ENCODE assay signal across 8 cellular contexts in genomic region chr5:141412853-141413539, GRCh38. TPM values are rescaled to one million over a fixed set of nuclear protein-coding genes. Genes with fewer than 3 reads are reported as not detected.
A peak's percentile ranks its signal among the peaks of the same experiment; 100 is the strongest.
DNase-seq lines count a peak whose midpoint lies in the region; ATAC-seq, FAIRE-seq and TF ChIP-seq lines count a peak whose summit lies in the region.

Gene PCDHGA10 (plus strand): TSS chr5:141412987. CDS start chr5:141413176, 189 bp downstream.

- H3K27me3 Mint-ChIP-seq in CD14-positive monocyte (ENCODE audit: low read depth in 3 of 3) (peaks cover 79 to 86% (median 84%) of the 10 kb centered on the region in 3 donors), astrocyte (ENCODE audit: low read depth, unreplicated experiment) (no peaks in the 10 kb centered on the region)

- H3K36me3 ChIP-seq in SJSA1: no peaks in the 10 kb centered on the region
- no peaks in the 10 kb centered on the region for H3K36me3 ChIP-seq in astrocyte (ENCODE audit: insufficient read depth, low read length)
- H3K36me3 ChIP-seq in sigmoid colon: peaks cover 0 to 11% (median 0%) of the 10 kb centered on the region in 4 donors

- peaks cover 16 to 19% of the 10 kb centered on the region in 2 donors for H3K36me3 Mint-ChIP-seq in CD14-positive monocyte
- peaks cover 23% of the 10 kb centered on the region for H3K36me3 Mint-ChIP-seq in astrocyte (ENCODE audit: low read depth, unreplicated experiment)

- intact Hi-C loops in CD14-positive monocyte (cut with micrococcal nuclease): loop anchor here (5.0 kb wide), 2 partner anchors 109 to 149 kb away; no protein-coding TSS in a partner anchor
- intact Hi-C loops in sigmoid colon (cut with DNase I): no loop called here

- 13 to 35% methylated on average over 31 of the region's 31 CpGs for WGBS in sigmoid colon, 2 donors

- peaks cover 3% of the 10 kb centered on the region for H4K20me1 ChIP-seq in astrocyte (ENCODE audit: insufficient read depth, low read length)

- no peak for TF ChIP-seq POLR2A in sigmoid colon (IDR thresholded peaks at IDR 0.05)

- peaks cover 20 to 64% (median 49%) of the 10 kb centered on the region in 7 donors for H3K9me3 Mint-ChIP-seq in CD14-positive monocyte
- peaks cover 16% of the 10 kb centered on the region for H3K9me3 Mint-ChIP-seq in astrocyte (ENCODE audit: unreplicated experiment)

- DNase-seq in CD14-positive monocyte (ENCODE audit: low spot score): no peak
- peak in 1 of 2 experiments; percentile 37 for DNase-seq in SJSA1 (ENCODE audit: low read depth in 1 of 2, low spot score in 2 of 2)
- DNase-seq in astrocyte (ENCODE audit: low read depth): peak; percentile 47
- peak; percentile 78 for DNase-seq in hepatic stellate cell (ENCODE audit: low spot score)
- DNase-seq in sigmoid colon: no peak
- no peak for DNase-seq in COR-L47 (lab: John Stamatoyannopoulos, UW)

- H3K27ac Mint-ChIP-seq in CD14-positive monocyte (no peak within 1 kb of the TSS), astrocyte (ENCODE audit: unreplicated experiment) (peak within 1 kb of the TSS; percentile 91)

- H3K9me3 ChIP-seq in SJSA1 (replicated peaks): peaks cover 14% of the 10 kb centered on the region
- peaks cover 33% of the 10 kb centered on the region for H3K9me3 ChIP-seq in astrocyte (ENCODE audit: insufficient read depth, low read depth, low read length)
- H3K9me3 ChIP-seq in sigmoid colon: peaks cover 40 to 88% (median 71%) of the 10 kb centered on the region in 4 donors

- H3K4me2 ChIP-seq in astrocyte (ENCODE audit: low read length): peak within 1 kb of the TSS; percentile 73

- no peak for TF ChIP-seq EP300 in sigmoid colon (IDR thresholded peaks at IDR 0.05)

- peak; percentile 80 for TF ChIP-seq CTCF in CD14-positive monocyte (IDR thresholded peaks at IDR 0.05)
- peak; percentile 71 for TF ChIP-seq CTCF in astrocyte (IDR thresholded peaks at IDR 0.05; ENCODE audit: insufficient read depth, low read depth, low read length)
- TF ChIP-seq CTCF in sigmoid colon (IDR thresholded peaks at IDR 0.05): peak in 1 of 4 experiments; percentile 13

- no peaks in the 10 kb centered on the region for H3K4me1 ChIP-seq in SJSA1 (replicated peaks)
- no peaks in the 10 kb centered on the region for H3K4me1 ChIP-seq in astrocyte (ENCODE audit: insufficient read depth, low read length)
- H3K4me1 ChIP-seq in sigmoid colon: no peaks in the 10 kb centered on the region

- ATAC-seq in GM19351 (IDR thresholded peaks at IDR 0.05; ENCODE audit: unreplicated experiment) (peak; percentile 76), HG03439 (IDR thresholded peaks at IDR 0.05; ENCODE audit: unreplicated experiment) (peak; percentile 70)

- H3K4me3 Mint-ChIP-seq in CD14-positive monocyte (peak within 1 kb of the TSS; percentile 80 to 88), astrocyte (ENCODE audit: unreplicated experiment) (peak within 1 kb of the TSS; percentile 93)

- H3K4me3 ChIP-seq in SJSA1 (0 out of 2 replicates have a peak within 1 kb of the TSS, but pooled peaks have one; percentile 4), astrocyte (ENCODE audit: insufficient read depth, low read depth, low read length) (peak within 1 kb of the TSS; percentile 55), sigmoid colon (peak within 1 kb of the TSS in 3 of 4 donors; percentile 8 to 23 (median 19))

- peak within 1 kb of the TSS; percentile 50 for H2AFZ ChIP-seq in astrocyte (ENCODE audit: low read depth, low read length)

- H3K9ac ChIP-seq in astrocyte (ENCODE audit: low read length): peak within 1 kb of the TSS; percentile 61

- H3K27me3 ChIP-seq in SJSA1 (replicated peaks) (no peaks in the 10 kb centered on the region), astrocyte (ENCODE audit: insufficient read depth, low read length) (no peaks in the 10 kb centered on the region), sigmoid colon (no peaks in the 10 kb centered on the region)

- H3K4me1 Mint-ChIP-seq in CD14-positive monocyte: peaks cover 25% of the 10 kb centered on the region
- H3K4me1 Mint-ChIP-seq in astrocyte (ENCODE audit: low read depth, unreplicated experiment): peaks cover 13% of the 10 kb centered on the region

- FAIRE-seq in astrocyte (lab: Jason Lieb, UNC): no peak

- H3K79me2 ChIP-seq in astrocyte (ENCODE audit: insufficient read depth, low read length): no peaks in the 10 kb centered on the region

- no peak within 1 kb of the TSS for H3K27ac ChIP-seq in SJSA1
- H3K27ac ChIP-seq in astrocyte (ENCODE audit: low read depth, low read length): no peak within 1 kb of the TSS
- peak within 1 kb of the TSS in 1 of 4 donors; percentile 3 for H3K27ac ChIP-seq in sigmoid colon

RNA-seq across cellular contexts. Expression of gene PCDHGA10, which starts in this region (rescaled TPM):
- polyA plus RNA-seq in CD14-positive monocyte: not detected
- 1.2 and 2.9 TPM in 2 replicates for total RNA-seq in SJSA1 (2014; rRNA removed; shearing (Covaris generic))
- total RNA-seq in astrocyte: 34.0 and 41.6 TPM in 2 replicates
- total RNA-seq in sigmoid colon: 10 to 100 TPM in 2 of 4 donors, 1 to 10 TPM in 2; 6.1 to 11.5 (median 9.0) TPM
- 1 to 10 TPM in 1 of 3 donors, under 1 TPM in 2; 0.23 to 1.0 (median 0.60) TPM for polyA plus RNA-seq in sigmoid colon

Comparison
In these comparisons a context has a peak if more than half of its experiments do, and no peak if none do; other contexts are left out.
1. DNase-seq: peak in astrocyte (single experiment) and hepatic stellate cell (single experiment); none in CD14-positive monocyte (single experiment), sigmoid colon (single experiment) and COR-L47 (single experiment).
2. H3K4me3 ChIP-seq: peak in every context shown above with its lines; median percentile 55 in astrocyte; 19 in sigmoid colon; 4 in SJSA1.